8 cellular contexts compared by ENCODE assay signal in the genomic region with DNA sequence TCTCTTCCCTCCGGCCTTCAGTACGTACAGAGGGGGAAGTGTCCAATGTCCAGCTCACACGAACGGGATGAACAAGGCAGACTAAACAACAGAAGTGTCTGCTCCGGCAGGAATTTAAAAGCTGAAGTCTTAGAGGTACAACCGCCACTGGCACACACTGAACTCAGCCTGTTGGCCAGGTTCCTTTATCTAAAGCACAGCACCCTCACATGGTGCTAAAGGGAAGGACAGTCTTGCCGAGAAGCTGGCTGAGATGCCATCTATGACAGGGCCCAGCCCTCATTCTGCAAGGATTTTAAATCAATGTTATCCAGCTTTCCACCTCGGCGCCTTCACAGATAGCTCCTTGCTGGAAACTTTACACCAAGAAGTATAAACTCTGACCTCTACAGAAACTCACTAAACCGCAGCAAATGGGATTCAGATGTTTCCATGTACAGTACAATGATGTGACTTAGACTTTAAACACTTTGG. TPM values are rescaled to one million over a fixed set of nuclear protein-coding genes. Genes with fewer than 3 reads are reported as not detected.
A peak's percentile ranks its signal among the peaks of the same experiment; 100 is the strongest.
DNase-seq lines count a peak whose midpoint lies in the region; ATAC-seq and TF ChIP-seq lines count a peak whose summit lies in the region.

No MANE protein-coding gene starts in this region.

- no peak for TF ChIP-seq POLR2A in sigmoid colon (IDR thresholded peaks at IDR 0.05)

- TF ChIP-seq CTCF in DND-41 (IDR thresholded peaks at IDR 0.05; ENCODE audit: borderline replicate concordance, extremely low read depth, low read length, poor library complexity, severe bottlenecking), result peak; percentile 95
- TF ChIP-seq CTCF in ascending aorta (IDR thresholded peaks at IDR 0.05), result peak; percentile 68 to 88 (median 76)
- TF ChIP-seq CTCF in sigmoid colon (IDR thresholded peaks at IDR 0.05), result peak; percentile 55 to 78 (median 70)

- H3K79me2 ChIP-seq in DND-41 (ENCODE audit: insufficient read depth, low read length), result peaks cover 49% of the 10 kb centered on the region

- peak overlapping the region; percentile 87 for H3K4me2 ChIP-seq in DND-41 (ENCODE audit: insufficient read depth, low read length)

- peak overlapping the region; percentile 52 for H2AFZ ChIP-seq in DND-41 (ENCODE audit: low read depth, low read length)

- peak overlapping the region; percentile 97 for H3K27ac ChIP-seq in DND-41 (ENCODE audit: low read length)
- no peak overlapping the region for H3K27ac ChIP-seq in ascending aorta
- no peak overlapping the region for H3K27ac ChIP-seq in sigmoid colon

- ATAC-seq in DND-41 (ENCODE audit: insufficient read depth, low read depth), result peak; percentile 75
- ATAC-seq in HG02852 (IDR thresholded peaks at IDR 0.05; ENCODE audit: unreplicated experiment), result no peak
- ATAC-seq in GM19463 (IDR thresholded peaks at IDR 0.05; ENCODE audit: unreplicated experiment), result no peak

- no peaks in the 10 kb centered on the region for H3K27me3 ChIP-seq in DND-41 (ENCODE audit: insufficient read depth, low read length, poor library complexity)
- H3K27me3 ChIP-seq in ascending aorta, result no peaks in the 10 kb centered on the region
- peaks cover 5 to 9% (median 8%) of the 10 kb centered on the region in 3 donors for H3K27me3 ChIP-seq in sigmoid colon

- intact Hi-C loops in ascending aorta (cut with DNase I), result loop anchor here (2.0 kb wide), 1 partner anchor 410 kb away; no protein-coding TSS in a partner anchor
- intact Hi-C loops in sigmoid colon (cut with DNase I), result loop anchor here (2.0 to 10.0 kb wide), 2 partner anchors 164 to 410 kb away; no protein-coding TSS in a partner anchor

- peaks cover 6% of the 10 kb centered on the region for H3K36me3 ChIP-seq in DND-41 (ENCODE audit: insufficient read depth, low read length)
- no peaks in the 10 kb centered on the region for H3K36me3 ChIP-seq in ascending aorta
- no peaks in the 10 kb centered on the region for H3K36me3 ChIP-seq in sigmoid colon

- TF ChIP-seq EP300 in sigmoid colon (IDR thresholded peaks at IDR 0.05), result no peak

- H3K4me1 ChIP-seq in DND-41 (ENCODE audit: insufficient read depth, low read length), result peaks cover 45% of the 10 kb centered on the region
- peaks cover 0 to 2% of the 10 kb centered on the region in 2 donors for H3K4me1 ChIP-seq in ascending aorta
- peaks cover 0 to 23% (median 11%) of the 10 kb centered on the region in 4 donors for H3K4me1 ChIP-seq in sigmoid colon

- 7 to 26% methylated on average over 10 of the region's 10 CpGs for WGBS in sigmoid colon, 2 donors

- H4K20me1 ChIP-seq in DND-41 (ENCODE audit: insufficient read depth, low read length), result no peaks in the 10 kb centered on the region

- H3K4me3 ChIP-seq in DND-41 (ENCODE audit: low read depth in 1 of 2, low read length in 2 of 2) (peak overlapping the region; percentile 31 to 79), ascending aorta (peak overlapping the region in 1 of 2 donors; percentile 47), sigmoid colon (no peak overlapping the region)

- no peaks in the 10 kb centered on the region for H3K9me3 ChIP-seq in DND-41 (ENCODE audit: insufficient read depth, low read length, severe bottlenecking)
- H3K9me3 ChIP-seq in ascending aorta, result no peaks in the 10 kb centered on the region
- no peaks in the 10 kb centered on the region for H3K9me3 ChIP-seq in sigmoid colon

- peak; percentile 85 for DNase-seq in DND-41
- peak; percentile 34 for DNase-seq in HT1080 (ENCODE audit: low read depth)
- peak; percentile 2 for DNase-seq in SHP77 treated with DMSO at 0.1 percent for 48 hours (lab: John Stamatoyannopoulos, UW)
- DNase-seq in ascending aorta (ENCODE audit: low spot score in 2 of 2), result peak in 1 of 2 donors; percentile 83
- DNase-seq in hepatic stellate cell (ENCODE audit: low spot score), result peak; percentile 20
- DNase-seq in sigmoid colon, result peak; percentile 79

- peak overlapping the region; percentile 61 for H3K9ac ChIP-seq in DND-41 (ENCODE audit: low read depth, low read length)

RNA-seq across cellular contexts. Expression of gene ADAMTS17, which starts 2.8 kb away (rescaled TPM):
- 0.05 TPM in 1 of 2 replicates, not detected in the other for total RNA-seq in HT1080 (2014; rRNA removed; shearing (Covaris generic))
- 0.21 TPM in 1 of 2 replicates, not detected in the other for polyA plus RNA-seq in HT1080 (2015; cell fraction: cytosol; rRNA removed)
- 0.07 TPM in 2 replicates for polyA plus RNA-seq in HT1080 (2015; cell fraction: nucleus; rRNA removed)
- 2.8 TPM for total RNA-seq in ascending aorta
- 1 to 10 TPM in 3 of 4 donors, under 1 TPM in 1; 0.71 to 3.6 (median 1.3) TPM for total RNA-seq in sigmoid colon
- 1 to 10 TPM in 1 of 3 donors, under 1 TPM in 2; 0.46 to 1.4 (median 0.60) TPM for polyA plus RNA-seq in sigmoid colon

Comparison
In these comparisons a context has a peak if more than half of its experiments do, and no peak if none do; other contexts are left out.
1. H3K4me3 ChIP-seq: peak in DND-41 (2 of 2); none in sigmoid colon (0 of 4).
2. Peak in every context shown above with its lines, with median percentiles within 50 percentile points of each other: CTCF ChIP-seq.